ENCODE assay signal across 8 cellular contexts in genomic region chr1:25642710-25643109, GRCh38.
A peak's percentile ranks its signal among the peaks of the same experiment; 100 is the strongest.
DNase-seq lines count a peak whose midpoint lies in the region; ATAC-seq and TF ChIP-seq lines count a peak whose summit lies in the region.

No MANE protein-coding gene starts in this region.

- DNase-seq in Ammon's horn (ENCODE audit: low spot score) (peak; percentile 57), NCI-H748 (lab: John Stamatoyannopoulos, UW; ENCODE audit: unreplicated experiment) (no peak), DMS79 (lab: John Stamatoyannopoulos, UW) (no peak)
- DNase-seq in activated CD4-positive, alpha-beta T cell treated with anti-CD3 and anti-CD28 coated beads, Interleukin-2, amount 50 U/mL, for 1 hour, result peak; percentile 70
- peak; percentile 61 to 68 (median 65) for DNase-seq in effector memory CD8-positive, alpha-beta T cell
- DNase-seq in stimulated activated CD4-positive, alpha-beta T cell treated with anti-CD3 and anti-CD28 coated beads, Interleukin-4, amount 100 ng/mL, for 24 hours, result peak; percentile 65

- ATAC-seq in HG03135 (IDR thresholded peaks at IDR 0.05; ENCODE audit: unreplicated experiment), result peak; percentile 82
- peak; percentile 89 for ATAC-seq in effector memory CD8-positive, alpha-beta T cell (replicated peaks)
- no peak for ATAC-seq in SK-N-SH treated with all-trans-retinoic acid at 6 μM for 48 hours

- peak overlapping the region; percentile 44 to 73 for H3K27ac Mint-ChIP-seq in effector memory CD8-positive, alpha-beta T cell

- no peaks in the 10 kb centered on the region for H3K27me3 Mint-ChIP-seq in effector memory CD8-positive, alpha-beta T cell

- peaks cover 0 to 14% of the 10 kb centered on the region in 2 donors for H3K9me3 Mint-ChIP-seq in effector memory CD8-positive, alpha-beta T cell

- H3K4me1 Mint-ChIP-seq in effector memory CD8-positive, alpha-beta T cell (ENCODE audit: low read depth in 2 of 2), result peaks cover 28 to 30% of the 10 kb centered on the region in 2 donors

- peak overlapping the region; percentile 38 to 57 for H3K4me3 Mint-ChIP-seq in effector memory CD8-positive, alpha-beta T cell

- no peaks in the 10 kb centered on the region for H3K36me3 Mint-ChIP-seq in effector memory CD8-positive, alpha-beta T cell (ENCODE audit: insufficient read depth)

TF ChIP-seq in SK-N-SH treated with all-trans-retinoic acid at 6 μM for 48 hours, 23 proteins besides CTCF, POLR2A, EP300 and RAD21:
- TF ChIP-seq, protein P1, sequence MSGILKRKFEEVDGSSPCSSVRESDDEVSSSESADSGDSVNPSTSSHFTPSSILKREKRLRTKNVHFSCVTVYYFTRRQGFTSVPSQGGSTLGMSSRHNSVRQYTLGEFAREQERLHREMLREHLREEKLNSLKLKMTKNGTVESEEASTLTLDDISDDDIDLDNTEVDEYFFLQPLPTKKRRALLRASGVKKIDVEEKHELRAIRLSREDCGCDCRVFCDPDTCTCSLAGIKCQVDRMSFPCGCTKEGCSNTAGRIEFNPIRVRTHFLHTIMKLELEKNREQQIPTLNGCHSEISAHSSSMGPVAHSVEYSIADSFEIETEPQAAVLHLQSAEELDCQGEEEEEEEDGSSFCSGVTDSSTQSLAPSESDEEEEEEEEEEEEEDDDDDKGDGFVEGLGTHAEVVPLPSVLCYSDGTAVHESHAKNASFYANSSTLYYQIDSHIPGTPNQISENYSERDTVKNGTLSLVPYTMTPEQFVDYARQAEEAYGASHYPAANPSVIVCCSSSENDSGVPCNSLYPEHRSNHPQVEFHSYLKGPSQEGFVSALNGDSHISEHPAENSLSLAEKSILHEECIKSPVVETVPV (CRISPR knock-in tag; IDR thresholded peaks at IDR 0.05), result no peak
- TF ChIP-seq, protein P2, sequence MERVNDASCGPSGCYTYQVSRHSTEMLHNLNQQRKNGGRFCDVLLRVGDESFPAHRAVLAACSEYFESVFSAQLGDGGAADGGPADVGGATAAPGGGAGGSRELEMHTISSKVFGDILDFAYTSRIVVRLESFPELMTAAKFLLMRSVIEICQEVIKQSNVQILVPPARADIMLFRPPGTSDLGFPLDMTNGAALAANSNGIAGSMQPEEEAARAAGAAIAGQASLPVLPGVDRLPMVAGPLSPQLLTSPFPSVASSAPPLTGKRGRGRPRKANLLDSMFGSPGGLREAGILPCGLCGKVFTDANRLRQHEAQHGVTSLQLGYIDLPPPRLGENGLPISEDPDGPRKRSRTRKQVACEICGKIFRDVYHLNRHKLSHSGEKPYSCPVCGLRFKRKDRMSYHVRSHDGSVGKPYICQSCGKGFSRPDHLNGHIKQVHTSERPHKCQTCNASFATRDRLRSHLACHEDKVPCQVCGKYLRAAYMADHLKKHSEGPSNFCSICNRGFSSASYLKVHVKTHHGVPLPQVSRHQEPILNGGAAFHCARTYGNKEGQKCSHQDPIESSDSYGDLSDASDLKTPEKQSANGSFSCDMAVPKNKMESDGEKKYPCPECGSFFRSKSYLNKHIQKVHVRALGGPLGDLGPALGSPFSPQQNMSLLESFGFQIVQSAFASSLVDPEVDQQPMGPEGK (CRISPR knock-in tag; IDR thresholded peaks at IDR 0.05; ENCODE audit: borderline replicate concordance), result no peak
- TF ChIP-seq CSDC2 (CRISPR knock-in tag; IDR thresholded peaks at IDR 0.05) (no peak), RARB (CRISPR knock-in tag; IDR thresholded peaks at IDR 0.05) (no peak), TCF4 (CRISPR knock-in tag; IDR thresholded peaks at IDR 0.05; ENCODE audit: borderline replicate concordance) (no peak), ZFP3 (CRISPR knock-in tag; IDR thresholded peaks at IDR 0.05) (no peak), SNAI2 (CRISPR knock-in tag; IDR thresholded peaks at IDR 0.05) (no peak), ZNF565 (CRISPR knock-in tag; conservative IDR thresholded peaks at IDR 0.05; ENCODE audit: low read depth) (no peak), OSR1 (CRISPR knock-in tag; IDR thresholded peaks at IDR 0.05) (no peak)

Comparison
In these comparisons a context has a peak if more than half of its experiments do, and no peak if none do; other contexts are left out.
1. DNase-seq: peak in Ammon's horn (single experiment), activated CD4-positive, alpha-beta T cell treated with anti-CD3 and anti-CD28 coated beads, Interleukin-2, amount 50 U/mL, for 1 hour (single experiment), effector memory CD8-positive, alpha-beta T cell (3 of 3) and stimulated activated CD4-positive, alpha-beta T cell treated with anti-CD3 and anti-CD28 coated beads, Interleukin-4, amount 100 ng/mL, for 24 hours (single experiment); none in NCI-H748 (single experiment) and DMS79 (single experiment).